In the genomic region with DNA sequence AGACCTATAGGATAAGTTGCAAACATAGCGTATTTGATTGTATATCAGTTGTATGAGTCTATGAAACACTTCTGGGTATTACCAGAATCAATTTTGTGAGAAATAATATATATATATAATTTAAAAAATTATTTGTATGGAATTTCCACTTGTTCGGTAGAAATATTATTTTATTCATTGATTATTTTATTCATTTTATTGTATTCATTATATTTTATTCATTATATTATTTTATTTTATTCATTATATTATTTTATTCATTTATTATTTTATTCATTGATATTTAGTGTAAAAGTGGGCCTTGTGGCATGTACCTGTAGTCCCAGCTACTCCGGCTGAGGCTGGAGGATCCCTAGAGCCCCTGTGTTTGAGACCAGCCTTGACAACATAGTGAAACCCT, we compare ENCODE assay signal across 33 cellular contexts.
"Had no signal": no experiment of that assay in that cellular context is flagged by ENCODE, and none has a peak within 500 bp of the region (broad histone marks: within the 10 kb centered on the region; RNA-seq: fewer than 3 reads in every experiment).

No MANE protein-coding gene starts in this region.

- H3K9me3 Mint-ChIP-seq: activated CD4-positive, alpha-beta memory T cell treated with anti-CD3 and anti-CD28 coated beads, Interleukin-2, amount 10 ng/mL, durations not matched to agents 7 days and 5 days; activated CD4-positive, alpha-beta T cell treated with anti-CD3 and anti-CD28 coated beads, Interleukin-2, amount 10 ng/mL, durations not matched to agents 7 days and 5 days; activated T-cell treated with anti-CD3 and anti-CD28 coated beads, Interleukin-2, amount 50 U/mL, for 4 hours; activated T-helper 17 cell treated with anti-CD3 and anti-CD28 coated beads, Interleukin-2, amount 50 U/mL, for 72 hours; effector memory CD8-positive, alpha-beta T cell; T-helper 2 cell treated with Interferon-gamma antibody and Interleukin-4, amounts not matched to agents 5 μg/mL and 100 μg/mL, for 36 hours had no signal

- H3K4me3 ChIP-seq: esophagus squamous epithelium had no signal

- H3K4me3 Mint-ChIP-seq: activated CD4-positive, alpha-beta memory T cell treated with anti-CD3 and anti-CD28 coated beads, Interleukin-2, amount 10 ng/mL, durations not matched to agents 7 days and 5 days; activated CD4-positive, alpha-beta T cell treated with anti-CD3 and anti-CD28 coated beads, Interleukin-2, amount 10 ng/mL, durations not matched to agents 7 days and 5 days; activated naive CD8-positive, alpha-beta T cell; activated T-cell treated with anti-CD3 and anti-CD28 coated beads, Interleukin-2, amount 50 U/mL, for 4 hours; activated T-helper 17 cell treated with anti-CD3 and anti-CD28 coated beads, Interleukin-2, amount 50 U/mL, for 72 hours; effector memory CD8-positive, alpha-beta T cell; T-helper 17 cell; T-helper 2 cell treated with Interferon-gamma antibody and Interleukin-4, amounts not matched to agents 5 μg/mL and 100 μg/mL, for 36 hours had no signal

- H3K27me3 Mint-ChIP-seq: activated CD4-positive, alpha-beta memory T cell treated with anti-CD3 and anti-CD28 coated beads, Interleukin-2, amount 10 ng/mL, durations not matched to agents 7 days and 5 days; activated CD4-positive, alpha-beta T cell treated with anti-CD3 and anti-CD28 coated beads, Interleukin-2, amount 10 ng/mL, durations not matched to agents 7 days and 5 days; activated naive CD8-positive, alpha-beta T cell; activated T-helper 17 cell treated with anti-CD3 and anti-CD28 coated beads, Interleukin-2, amount 50 U/mL, for 72 hours; effector memory CD8-positive, alpha-beta T cell; T-helper 17 cell had no signal

- H3K36me3 Mint-ChIP-seq: activated naive CD8-positive, alpha-beta T cell had no signal

- ATAC-seq: activated T-cell treated with anti-CD3 and anti-CD28 coated beads, Interleukin-2, amount 50 U/mL, for 4 hours; activated T-helper 17 cell treated with anti-CD3 and anti-CD28 coated beads, Interleukin-2, amount 50 U/mL, for 72 hours; effector memory CD8-positive, alpha-beta T cell; T-helper 17 cell had no signal

- DNase-seq: activated CD4-positive, alpha-beta memory T cell treated with anti-CD3 and anti-CD28 coated beads, Interleukin-2, amount 10 ng/mL, durations not matched to agents 7 days and 5 days; activated CD4-positive, alpha-beta T cell treated with anti-CD3 and anti-CD28 coated beads for 4 hours; activated CD4-positive, alpha-beta T cell treated with anti-CD3 and anti-CD28 coated beads, Interleukin-2, amount 10 ng/mL, durations not matched to agents 7 days and 5 days; activated CD4-positive, alpha-beta T cell treated with anti-CD3 and anti-CD28 coated beads, Interleukin-2, amount 50 U/mL, for 4 hours; activated CD4-positive, CD25-positive, alpha-beta regulatory T cell; activated CD4-positive, CD25-positive, alpha-beta regulatory T cell treated with anti-CD3 and anti-CD28 coated beads, Interleukin-2, amount 50 U/mL, for 72 hours; activated CD8-positive, alpha-beta memory T cell treated with anti-CD3 and anti-CD28 coated beads for 24 hours; activated effector memory CD4-positive, alpha-beta T cell treated with Interleukin-2 at 50 U/mL for 16 hours; activated gamma-delta T cell treated with Interleukin-2 at 50 U/mL for 16 hours; activated naive CD4-positive, alpha-beta T cell treated with anti-CD3 and anti-CD28 coated beads, Interleukin-2, amount 50 U/mL, for 16 hours; activated naive CD4-positive, alpha-beta T cell treated with Interleukin-2 at 50 U/mL for 16 hours; activated T-cell treated with anti-CD3 and anti-CD28 coated beads, Interleukin-2, amount 50 U/mL, for 4 hours; amniotic stem cell; anterior cingulate cortex; brain microvascular endothelial cell; cortex of kidney; dermis blood vessel endothelial cell; effector CD4-positive, alpha-beta T cell; effector memory CD8-positive, alpha-beta T cell; esophagus squamous epithelium; foreskin melanocyte; head of caudate nucleus; T-helper 1 cell; T-helper 17 cell; T1000; WERI-Rb-1 had no signal

- H3K36me3 ChIP-seq: brain microvascular endothelial cell, esophagus squamous epithelium, WERI-Rb-1 had no signal

- FAIRE-seq: bronchial epithelial cell, colon, endothelial cell of umbilical vein had no signal

- H3K27me3 ChIP-seq: brain microvascular endothelial cell, esophagus squamous epithelium had no signal

- H3K9me3 ChIP-seq: esophagus squamous epithelium had no signal

- H3K27ac Mint-ChIP-seq: activated CD4-positive, alpha-beta memory T cell treated with anti-CD3 and anti-CD28 coated beads, Interleukin-2, amount 10 ng/mL, durations not matched to agents 7 days and 5 days; activated CD4-positive, alpha-beta T cell treated with anti-CD3 and anti-CD28 coated beads, Interleukin-2, amount 10 ng/mL, durations not matched to agents 7 days and 5 days; activated naive CD8-positive, alpha-beta T cell; activated T-helper 17 cell treated with anti-CD3 and anti-CD28 coated beads, Interleukin-2, amount 50 U/mL, for 72 hours; effector memory CD8-positive, alpha-beta T cell; T-helper 17 cell; T-helper 2 cell treated with Interferon-gamma antibody and Interleukin-4, amounts not matched to agents 5 μg/mL and 100 μg/mL, for 36 hours had no signal

- H3K27ac ChIP-seq: brain microvascular endothelial cell, epithelial cell of prostate, esophagus squamous epithelium, WERI-Rb-1 had no signal

- H3K4me1 Mint-ChIP-seq: activated T-helper 17 cell treated with anti-CD3 and anti-CD28 coated beads, Interleukin-2, amount 50 U/mL, for 72 hours had no signal
